ENCODE assay signal across 9 cellular contexts in genomic region chr1:32695098-32695904, GRCh38. TPM values are rescaled to one million over a fixed set of nuclear protein-coding genes. Genes with fewer than 3 reads are reported as not detected.
DNase-seq lines count a peak whose midpoint lies in the region; ATAC-seq and TF ChIP-seq lines count a peak whose summit lies in the region.
"Had no signal": no experiment of that assay in that cellular context is flagged by ENCODE, and none has a peak within 500 bp of the region (broad histone marks: within the 10 kb centered on the region; RNA-seq: fewer than 3 reads in every experiment).

No MANE protein-coding gene starts in this region.

- 47% methylated on average over 15 of the region's 17 CpGs for WGBS in esophagus muscularis mucosa

- peak; percentile 65 for DNase-seq in CMK (ENCODE audit: low read depth)
- DNase-seq in Peyer's patch, result peak in 2 of 3 donors; percentile 56 to 71
- DNase-seq in esophagus muscularis mucosa (ENCODE audit: extremely low spot score), result no peak
- DNase-seq in osteocyte (ENCODE audit: extremely low spot score, unreplicated experiment), result no peak
- no peak for DNase-seq in immature natural killer cell

- H3K4me3 Mint-ChIP-seq in osteocyte (ENCODE audit: unreplicated experiment), result no peak overlapping the region
- no peak overlapping the region for H3K4me3 Mint-ChIP-seq in immature natural killer cell
- H3K4me3 Mint-ChIP-seq: neural crest cell had no signal

- no peak for ATAC-seq in HG03521 (IDR thresholded peaks at IDR 0.05; ENCODE audit: unreplicated experiment)
- ATAC-seq in GM18858 (IDR thresholded peaks at IDR 0.05; ENCODE audit: unreplicated experiment), result no peak
- ATAC-seq in GM18517 (IDR thresholded peaks at IDR 0.05; ENCODE audit: unreplicated experiment), result no peak

- no peaks in the 10 kb centered on the region for H3K9me3 ChIP-seq in Peyer's patch
- no peaks in the 10 kb centered on the region for H3K9me3 ChIP-seq in esophagus muscularis mucosa

- H3K4me1 ChIP-seq in Peyer's patch (peaks cover 0 to 5% (median 0%) of the 10 kb centered on the region in 4 donors), esophagus muscularis mucosa (peaks cover 26 to 98% (median 87%) of the 10 kb centered on the region in 4 donors)

- H3K27me3 Mint-ChIP-seq in osteocyte (ENCODE audit: unreplicated experiment) (no peaks in the 10 kb centered on the region), immature natural killer cell (ENCODE audit: low read depth in 3 of 3) (peaks cover 0 to 7% (median 0%) of the 10 kb centered on the region in 3 donors)

- TF ChIP-seq POLR2A in Peyer's patch (IDR thresholded peaks at IDR 0.05), result no peak
- TF ChIP-seq POLR2A in esophagus muscularis mucosa (IDR thresholded peaks at IDR 0.05; ENCODE audit: low read depth), result no peak

- H3K36me3 ChIP-seq in Peyer's patch, result no peaks in the 10 kb centered on the region
- H3K36me3 ChIP-seq in esophagus muscularis mucosa, result peaks cover 4 to 44% (median 25%) of the 10 kb centered on the region in 4 donors

- no peak for TF ChIP-seq EP300 in esophagus muscularis mucosa (IDR thresholded peaks at IDR 0.05)

- no peaks in the 10 kb centered on the region for H3K27me3 ChIP-seq in Peyer's patch
- H3K27me3 ChIP-seq in esophagus muscularis mucosa, result no peaks in the 10 kb centered on the region

- H3K4me1 Mint-ChIP-seq in osteocyte (ENCODE audit: unreplicated experiment) (peaks cover 38% of the 10 kb centered on the region), immature natural killer cell (no peaks in the 10 kb centered on the region)
- H3K4me1 Mint-ChIP-seq: neural crest cell had no signal

- no peak overlapping the region for H3K4me3 ChIP-seq in Peyer's patch
- peak overlapping the region in 2 of 4 donors; percentile 16 to 21 for H3K4me3 ChIP-seq in esophagus muscularis mucosa

- peaks cover 17% of the 10 kb centered on the region for H3K36me3 Mint-ChIP-seq in osteocyte (ENCODE audit: unreplicated experiment)
- H3K36me3 Mint-ChIP-seq in immature natural killer cell, result peaks cover 0 to 4% (median 0%) of the 10 kb centered on the region in 3 donors

- H3K9me3 Mint-ChIP-seq in osteocyte (ENCODE audit: unreplicated experiment) (no peaks in the 10 kb centered on the region), immature natural killer cell (no peaks in the 10 kb centered on the region)
- H3K9me3 Mint-ChIP-seq: neural crest cell had no signal

- H3K27ac ChIP-seq in Peyer's patch, result peak overlapping the region in 1 of 4 donors; percentile 35
- H3K27ac ChIP-seq in esophagus muscularis mucosa (replicated peaks in 1 of 4), result peak overlapping the region; percentile 81 to 98 (median 96)

- intact Hi-C loops in esophagus muscularis mucosa (cut with DNase I), result no loop called here

- peak overlapping the region; percentile 91 for H3K27ac Mint-ChIP-seq in osteocyte (ENCODE audit: unreplicated experiment)
- H3K27ac Mint-ChIP-seq in immature natural killer cell, result no peak overlapping the region

- TF ChIP-seq CTCF in Peyer's patch (IDR thresholded peaks at IDR 0.05) (no peak), esophagus muscularis mucosa (IDR thresholded peaks at IDR 0.05) (no peak), osteocyte (IDR thresholded peaks at IDR 0.05) (no peak)

RNA-seq across cellular contexts. Expression of gene SYNC, which starts 7.3 kb away (rescaled TPM):
- total RNA-seq in Peyer's patch (10 to 100 TPM in 1 of 4 donors, 1 to 10 TPM in 3; 8.3 to 19.8 (median 9.2) TPM), esophagus muscularis mucosa (100 to 1,000 TPM; 111 to 201 (median 153) TPM), osteocyte (23.0 and 24.6 TPM in 2 replicates)
- polyA plus RNA-seq in immature natural killer cell, result not detected

RNA-seq across cellular contexts. Expression of gene RBBP4, which starts 44.3 kb away (rescaled TPM):
- total RNA-seq in Peyer's patch (100 to 1,000 TPM in 3 of 4 donors, 10 to 100 TPM in 1; 72.1 to 172 (median 109) TPM), esophagus muscularis mucosa (10 to 100 TPM; 83.0 to 98.8 (median 92.2) TPM), osteocyte (244 and 254 TPM in 2 replicates)
- 100 to 1,000 TPM; 314 to 568 (median 325) TPM for polyA plus RNA-seq in immature natural killer cell

RNA-seq across cellular contexts. Expression of gene ZBTB8OS, which starts 45.0 kb away (rescaled TPM):
- total RNA-seq in Peyer's patch, result 10 to 100 TPM; 34.7 to 56.2 (median 44.1) TPM
- 10 to 100 TPM; 19.6 to 31.1 (median 25.8) TPM for total RNA-seq in esophagus muscularis mucosa
- total RNA-seq in osteocyte, result 33.2 and 37.0 TPM in 2 replicates
- 10 to 100 TPM; 71.3 to 92.7 (median 92.1) TPM for polyA plus RNA-seq in immature natural killer cell

Comparison
In these comparisons a context has a peak if more than half of its experiments do, and no peak if none do; other contexts are left out.
1. DNase-seq: peak in CMK (single experiment) and Peyer's patch (2 of 3); none in esophagus muscularis mucosa (single experiment), osteocyte (single experiment) and immature natural killer cell (0 of 3).